11 cellular contexts compared by ENCODE assay signal in genomic region chr4:184645904-184646610, GRCh38. TPM values are rescaled to one million over a fixed set of nuclear protein-coding genes. Genes with fewer than 3 reads are reported as not detected.
A peak's percentile ranks its signal among the peaks of the same experiment; 100 is the strongest.
DNase-seq lines count a peak whose midpoint lies in the region; ATAC-seq and TF ChIP-seq lines count a peak whose summit lies in the region.
"Had no signal": no experiment of that assay in that cellular context is flagged by ENCODE, and none has a peak within 500 bp of the region (broad histone marks: within the 10 kb centered on the region; RNA-seq: fewer than 3 reads in every experiment).

No MANE protein-coding gene starts in this region.

- H3K27ac ChIP-seq in liver (ENCODE audit: low read depth in 1 of 2, low read length in 2 of 2), result peak overlapping the region in 1 of 2 donors; percentile 9
- H3K27ac ChIP-seq: HL-60 had no signal

- no peaks in the 10 kb centered on the region for H3K27me3 Mint-ChIP-seq in activated naive CD8-positive, alpha-beta T cell

- TF ChIP-seq CTCF in GM12864 (IDR thresholded peaks at IDR 0.05; ENCODE audit: low read depth, low read length, missing control alignments), result no peak
- no peak for TF ChIP-seq CTCF in liver (IDR thresholded peaks at IDR 0.05; ENCODE audit: low read depth, low read length, missing input control)

- H3K9me3 Mint-ChIP-seq in activated naive CD8-positive, alpha-beta T cell (ENCODE audit: low read depth), result no peaks in the 10 kb centered on the region

- intact Hi-C loops in sciatic nerve (cut with DNase I), result no loop called here

- peaks cover 12% of the 10 kb centered on the region for H3K36me3 Mint-ChIP-seq in activated naive CD8-positive, alpha-beta T cell

- H3K9me3 ChIP-seq in liver (ENCODE audit: control insufficient read depth in 4 of 4, low read length in 3 of 4), result no peaks in the 10 kb centered on the region

- H3K9ac ChIP-seq in liver (ENCODE audit: low read depth in 1 of 2, low read length in 2 of 2), result no peak overlapping the region

- H3K4me1 Mint-ChIP-seq in activated naive CD8-positive, alpha-beta T cell (ENCODE audit: low read depth), result peaks cover 73% of the 10 kb centered on the region

- WGBS in liver, result 51% methylated on average over 6 of the region's 6 CpGs

- H3K4me1 ChIP-seq in liver (ENCODE audit: control insufficient read depth in 4 of 4, insufficient read depth in 4 of 4, low read length in 3 of 4), result peaks cover 2 to 49% (median 37%) of the 10 kb centered on the region in 4 donors

- peak overlapping the region; percentile 97 for H3K4me3 Mint-ChIP-seq in activated naive CD8-positive, alpha-beta T cell

- peak; percentile 47 for DNase-seq in Ammon's horn (ENCODE audit: low spot score)
- DNase-seq in GM12864 (ENCODE audit: low read depth), result no peak
- no peak for DNase-seq in activated CD4-positive, CD25-positive, alpha-beta regulatory T cell treated with anti-CD3 and anti-CD28 coated beads, Interleukin-2, amount 50 U/mL, for 72 hours
- DNase-seq in sciatic nerve (ENCODE audit: low spot score), result no peak
- no peak for DNase-seq in central memory CD4-positive, alpha-beta T cell
- DNase-seq: COR-L47, left ventricle myocardium superior had no signal

- peak overlapping the region; percentile 28; the same call in 1 of the 2 replicates for H3K4me3 ChIP-seq in GM12864 (ENCODE audit: low read depth, low read length)
- H3K4me3 ChIP-seq in liver (ENCODE audit: low read depth in 1 of 3, low read length in 3 of 3), result no peak overlapping the region

- no peak for TF ChIP-seq RAD21 in liver (IDR thresholded peaks at IDR 0.05)

- peaks cover 0 to 13% (median 4%) of the 10 kb centered on the region in 4 donors for H3K36me3 ChIP-seq in liver (ENCODE audit: control insufficient read depth in 4 of 4, insufficient read depth in 3 of 4, low read depth in 1 of 4, low read length in 3 of 4)

- ATAC-seq in sciatic nerve, result no peak
- no peak for ATAC-seq in GM21825 (IDR thresholded peaks at IDR 0.05; ENCODE audit: unreplicated experiment)
- ATAC-seq: left ventricle myocardium superior had no signal

- no peaks in the 10 kb centered on the region for H3K27me3 ChIP-seq in liver (ENCODE audit: control insufficient read depth in 4 of 4, insufficient read depth in 4 of 4, low read length in 3 of 4)

- H3K27ac Mint-ChIP-seq in activated naive CD8-positive, alpha-beta T cell, result peak overlapping the region; percentile 94

TF ChIP-seq in liver, 16 proteins besides CTCF, POLR2A, EP300 and RAD21:
- no peak for TF ChIP-seq MAX (IDR thresholded peaks at IDR 0.05)
- TF ChIP-seq, protein P1, sequence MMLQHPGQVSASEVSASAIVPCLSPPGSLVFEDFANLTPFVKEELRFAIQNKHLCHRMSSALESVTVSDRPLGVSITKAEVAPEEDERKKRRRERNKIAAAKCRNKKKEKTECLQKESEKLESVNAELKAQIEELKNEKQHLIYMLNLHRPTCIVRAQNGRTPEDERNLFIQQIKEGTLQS (IDR thresholded peaks at IDR 0.05), result no peak
- TF ChIP-seq GABPA (IDR thresholded peaks at IDR 0.05 in 1 of 2, conservative IDR thresholded peaks at IDR 0.05 in 1 of 2), result no peak
- TF ChIP-seq JUND (IDR thresholded peaks at IDR 0.05), result no peak
- TF ChIP-seq HNF4G (IDR thresholded peaks at IDR 0.05), result peak; percentile 8
- TF ChIP-seq HNF4A (conservative IDR thresholded peaks at IDR 0.05), result peak; percentile 63 to 70
- TF ChIP-seq FOXA2 (IDR thresholded peaks at IDR 0.05), result no peak
- no peak for TF ChIP-seq YY1 (IDR thresholded peaks at IDR 0.05)
- TF ChIP-seq SP1 (IDR thresholded peaks at IDR 0.05), result no peak
- no peak for TF ChIP-seq EGR1 (IDR thresholded peaks at IDR 0.05; ENCODE audit: low read depth in 2 of 2)
- TF ChIP-seq, protein P2, sequence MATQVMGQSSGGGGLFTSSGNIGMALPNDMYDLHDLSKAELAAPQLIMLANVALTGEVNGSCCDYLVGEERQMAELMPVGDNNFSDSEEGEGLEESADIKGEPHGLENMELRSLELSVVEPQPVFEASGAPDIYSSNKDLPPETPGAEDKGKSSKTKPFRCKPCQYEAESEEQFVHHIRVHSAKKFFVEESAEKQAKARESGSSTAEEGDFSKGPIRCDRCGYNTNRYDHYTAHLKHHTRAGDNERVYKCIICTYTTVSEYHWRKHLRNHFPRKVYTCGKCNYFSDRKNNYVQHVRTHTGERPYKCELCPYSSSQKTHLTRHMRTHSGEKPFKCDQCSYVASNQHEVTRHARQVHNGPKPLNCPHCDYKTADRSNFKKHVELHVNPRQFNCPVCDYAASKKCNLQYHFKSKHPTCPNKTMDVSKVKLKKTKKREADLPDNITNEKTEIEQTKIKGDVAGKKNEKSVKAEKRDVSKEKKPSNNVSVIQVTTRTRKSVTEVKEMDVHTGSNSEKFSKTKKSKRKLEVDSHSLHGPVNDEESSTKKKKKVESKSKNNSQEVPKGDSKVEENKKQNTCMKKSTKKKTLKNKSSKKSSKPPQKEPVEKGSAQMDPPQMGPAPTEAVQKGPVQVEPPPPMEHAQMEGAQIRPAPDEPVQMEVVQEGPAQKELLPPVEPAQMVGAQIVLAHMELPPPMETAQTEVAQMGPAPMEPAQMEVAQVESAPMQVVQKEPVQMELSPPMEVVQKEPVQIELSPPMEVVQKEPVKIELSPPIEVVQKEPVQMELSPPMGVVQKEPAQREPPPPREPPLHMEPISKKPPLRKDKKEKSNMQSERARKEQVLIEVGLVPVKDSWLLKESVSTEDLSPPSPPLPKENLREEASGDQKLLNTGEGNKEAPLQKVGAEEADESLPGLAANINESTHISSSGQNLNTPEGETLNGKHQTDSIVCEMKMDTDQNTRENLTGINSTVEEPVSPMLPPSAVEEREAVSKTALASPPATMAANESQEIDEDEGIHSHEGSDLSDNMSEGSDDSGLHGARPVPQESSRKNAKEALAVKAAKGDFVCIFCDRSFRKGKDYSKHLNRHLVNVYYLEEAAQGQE (IDR thresholded peaks at IDR 0.05), result no peak

RNA-seq across cellular contexts. Expression of gene CASP3, which starts 3.2 kb away (rescaled TPM):
- 10 to 100 TPM; 13.2 to 30.1 TPM for total RNA-seq in liver
- 10 to 100 TPM in 1 of 2 donors, 1 to 10 TPM in 1; 7.8 to 10.4 TPM for polyA plus RNA-seq in liver
- total RNA-seq in sciatic nerve, result 17.6 TPM

RNA-seq across cellular contexts. Expression of gene PRIMPOL, which starts 3.5 kb away (rescaled TPM):
- total RNA-seq in liver (1 to 10 TPM; 5.9 to 7.3 TPM), sciatic nerve (30.9 TPM)
- 1 to 10 TPM; 2.2 to 5.0 TPM for polyA plus RNA-seq in liver
